1 cellular context compared by ENCODE assay signal in the genomic region with DNA sequence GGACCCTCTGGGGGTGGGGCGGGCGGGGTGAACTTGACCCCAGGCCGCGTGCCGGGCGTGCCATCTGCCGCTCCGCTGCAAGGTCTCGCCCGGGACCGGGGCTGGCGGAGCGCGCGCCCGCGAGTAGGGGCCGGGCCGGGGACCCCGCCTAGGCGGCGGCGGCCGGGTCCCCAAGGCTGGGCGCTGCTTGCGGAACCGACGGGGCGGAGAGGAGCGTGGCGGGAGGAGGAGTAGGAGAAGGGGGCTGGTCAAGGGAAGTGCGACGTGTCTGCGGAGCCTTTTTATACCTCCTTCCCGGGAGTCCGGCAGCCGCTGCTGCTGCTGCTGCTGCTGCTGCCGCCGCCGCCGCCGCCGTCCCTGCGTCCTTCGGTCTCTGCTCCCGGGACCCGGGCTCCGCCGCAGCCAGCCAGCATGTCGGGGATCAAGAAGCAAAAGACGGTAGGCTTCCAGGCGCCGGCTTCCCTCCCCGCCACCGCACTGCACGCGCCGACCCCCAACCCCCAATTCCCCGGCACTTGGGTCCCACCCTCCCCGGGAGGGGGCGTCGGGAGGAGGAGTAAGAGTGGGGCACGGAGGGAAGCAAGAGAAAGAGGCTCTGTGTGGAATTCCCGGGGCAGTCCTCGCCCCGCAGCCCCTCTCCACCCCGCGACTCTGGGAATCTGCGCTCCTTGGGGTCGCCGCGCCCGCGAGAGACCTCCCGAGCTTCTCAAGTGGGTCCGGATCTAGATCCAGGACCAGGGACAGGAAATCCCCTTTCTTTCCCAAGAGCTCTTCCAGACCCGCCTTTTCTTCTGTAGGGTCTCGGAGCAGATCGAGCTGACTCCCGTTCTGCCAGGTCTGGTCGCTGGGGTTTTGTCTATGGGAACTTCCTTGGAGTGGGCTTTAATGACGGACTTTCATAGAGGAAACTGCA.
TF ChIP-seq lines count a peak whose summit lies in the region.

A gene (plus strand): TSS at position 308 of the 913 bp plus-strand sequence. CDS start 104 bp downstream, at position 412.

TF ChIP-seq in H1, 55 proteins besides CTCF, POLR2A, EP300 and RAD21 (continued from another document):
- TF ChIP-seq, protein P1, sequence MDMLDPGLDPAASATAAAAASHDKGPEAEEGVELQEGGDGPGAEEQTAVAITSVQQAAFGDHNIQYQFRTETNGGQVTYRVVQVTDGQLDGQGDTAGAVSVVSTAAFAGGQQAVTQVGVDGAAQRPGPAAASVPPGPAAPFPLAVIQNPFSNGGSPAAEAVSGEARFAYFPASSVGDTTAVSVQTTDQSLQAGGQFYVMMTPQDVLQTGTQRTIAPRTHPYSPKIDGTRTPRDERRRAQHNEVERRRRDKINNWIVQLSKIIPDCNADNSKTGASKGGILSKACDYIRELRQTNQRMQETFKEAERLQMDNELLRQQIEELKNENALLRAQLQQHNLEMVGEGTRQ (IDR thresholded peaks at IDR 0.05; ENCODE audit: low read length): no peak
- TF ChIP-seq ASH2L (IDR thresholded peaks at IDR 0.05; ENCODE audit: low read length) (peak; percentile 95), SIX5 (IDR thresholded peaks at IDR 0.05; ENCODE audit: low read depth, low read length) (no peak), BCL11A (IDR thresholded peaks at IDR 0.05; ENCODE audit: low read depth in 2 of 2, low read length in 2 of 2) (no peak), SUZ12 (IDR thresholded peaks at IDR 0.05; ENCODE audit: low read length) (no peak), EGR1 (IDR thresholded peaks at IDR 0.05; ENCODE audit: borderline replicate concordance, low read depth, low read length) (no peak), ZNF274 (IDR thresholded peaks at IDR 0.05; ENCODE audit: borderline replicate concordance, extremely low read depth, low read length) (no peak), RBBP5 (IDR thresholded peaks at IDR 0.05; ENCODE audit: borderline replicate concordance, low read depth, low read length) (no peak; the same call in 1 of the 2 replicates), TBP (IDR thresholded peaks at IDR 0.05; ENCODE audit: low read depth, low read length) (peak; percentile 36; the same call in 1 of the 2 replicates), SRF (IDR thresholded peaks at IDR 0.05; ENCODE audit: low read depth, low read length) (no peak), FOSL1 (IDR thresholded peaks at IDR 0.05; ENCODE audit: insufficient read depth, low read depth, low read length) (no peak), POLR2AphosphoS5 (IDR thresholded peaks at IDR 0.05; ENCODE audit: low read depth, low read length) (peak; percentile 11), NRF1 (IDR thresholded peaks at IDR 0.05; ENCODE audit: low read depth, low read length) (no peak), CREB1 (IDR thresholded peaks at IDR 0.05) (no peak), KDM1A (IDR thresholded peaks at IDR 0.05; ENCODE audit: borderline replicate concordance, low read length) (no peak), TAF7 (optimal IDR thresholded peaks at IDR 0.05; ENCODE audit: borderline replicate concordance, low read depth, low read length) (no peak), SAP30 (IDR thresholded peaks at IDR 0.05; ENCODE audit: insufficient read depth, insufficient replicate concordance, low read length) (no peak), JUN (IDR thresholded peaks at IDR 0.05; ENCODE audit: low read depth, low read length) (no peak), NANOG (IDR thresholded peaks at IDR 0.05; ENCODE audit: insufficient read depth, low read depth, low read length, poor library complexity, severe bottlenecking) (no peak), CHD2 (IDR thresholded peaks at IDR 0.05; ENCODE audit: low read length) (no peak), TEAD4 (IDR thresholded peaks at IDR 0.05; ENCODE audit: low read depth, low read length) (no peak), RNF2 (IDR thresholded peaks at IDR 0.05; ENCODE audit: borderline replicate concordance, low read depth, low read length, missing control alignments, poor library complexity, severe bottlenecking) (no peak), CTBP2 (IDR thresholded peaks at IDR 0.05; ENCODE audit: borderline replicate concordance, insufficient read depth, insufficient read length, low read length) (no peak), BACH1 (IDR thresholded peaks at IDR 0.05; ENCODE audit: low read length) (no peak), PHF8 (conservative IDR thresholded peaks at IDR 0.05; ENCODE audit: low read depth, low read length) (peak; percentile 7; the same call in 1 of the 2 replicates), MAFK (IDR thresholded peaks at IDR 0.05; ENCODE audit: low read depth, low read length) (no peak), SP2 (IDR thresholded peaks at IDR 0.05; ENCODE audit: low read length) (no peak), POU5F1 (IDR thresholded peaks at IDR 0.05; ENCODE audit: low read depth, low read length) (no peak), JUND (IDR thresholded peaks at IDR 0.05; ENCODE audit: low read length) (no peak), CBX8 (IDR thresholded peaks at IDR 0.05; ENCODE audit: borderline replicate concordance, low read depth, low read length) (no peak), KDM4A (IDR thresholded peaks at IDR 0.05; ENCODE audit: low read depth, low read length, severe bottlenecking) (peak; percentile 98), EZH2 (IDR thresholded peaks at IDR 0.05; ENCODE audit: low read depth, low read length, severe bottlenecking) (no peak), TCF12 (IDR thresholded peaks at IDR 0.05; ENCODE audit: low read depth, low read length) (no peak), SIN3A (conservative IDR thresholded peaks at IDR 0.05 in 1 of 2, IDR thresholded peaks at IDR 0.05 in 1 of 2; ENCODE audit: low read depth in 1 of 2, low read length in 2 of 2) (peak in 1 of 2 experiments; percentile 49; a peak in 1 of 4 replicates)
- TF ChIP-seq, protein P2, sequence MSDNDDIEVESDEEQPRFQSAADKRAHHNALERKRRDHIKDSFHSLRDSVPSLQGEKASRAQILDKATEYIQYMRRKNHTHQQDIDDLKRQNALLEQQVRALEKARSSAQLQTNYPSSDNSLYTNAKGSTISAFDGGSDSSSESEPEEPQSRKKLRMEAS (IDR thresholded peaks at IDR 0.05): peak; percentile 66; the same call in 1 of the 2 replicates
- TF ChIP-seq, protein P3, sequence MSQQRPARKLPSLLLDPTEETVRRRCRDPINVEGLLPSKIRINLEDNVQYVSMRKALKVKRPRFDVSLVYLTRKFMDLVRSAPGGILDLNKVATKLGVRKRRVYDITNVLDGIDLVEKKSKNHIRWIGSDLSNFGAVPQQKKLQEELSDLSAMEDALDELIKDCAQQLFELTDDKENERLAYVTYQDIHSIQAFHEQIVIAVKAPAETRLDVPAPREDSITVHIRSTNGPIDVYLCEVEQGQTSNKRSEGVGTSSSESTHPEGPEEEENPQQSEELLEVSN (IDR thresholded peaks at IDR 0.05): no peak
- TF ChIP-seq, protein P4, sequence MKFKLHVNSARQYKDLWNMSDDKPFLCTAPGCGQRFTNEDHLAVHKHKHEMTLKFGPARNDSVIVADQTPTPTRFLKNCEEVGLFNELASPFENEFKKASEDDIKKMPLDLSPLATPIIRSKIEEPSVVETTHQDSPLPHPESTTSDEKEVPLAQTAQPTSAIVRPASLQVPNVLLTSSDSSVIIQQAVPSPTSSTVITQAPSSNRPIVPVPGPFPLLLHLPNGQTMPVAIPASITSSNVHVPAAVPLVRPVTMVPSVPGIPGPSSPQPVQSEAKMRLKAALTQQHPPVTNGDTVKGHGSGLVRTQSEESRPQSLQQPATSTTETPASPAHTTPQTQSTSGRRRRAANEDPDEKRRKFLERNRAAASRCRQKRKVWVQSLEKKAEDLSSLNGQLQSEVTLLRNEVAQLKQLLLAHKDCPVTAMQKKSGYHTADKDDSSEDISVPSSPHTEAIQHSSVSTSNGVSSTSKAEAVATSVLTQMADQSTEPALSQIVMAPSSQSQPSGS (IDR thresholded peaks at IDR 0.05; ENCODE audit: low read length): no peak
- TF ChIP-seq, protein P5, sequence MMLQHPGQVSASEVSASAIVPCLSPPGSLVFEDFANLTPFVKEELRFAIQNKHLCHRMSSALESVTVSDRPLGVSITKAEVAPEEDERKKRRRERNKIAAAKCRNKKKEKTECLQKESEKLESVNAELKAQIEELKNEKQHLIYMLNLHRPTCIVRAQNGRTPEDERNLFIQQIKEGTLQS (IDR thresholded peaks at IDR 0.05; ENCODE audit: insufficient read depth, low read depth, low read length): no peak
